23 cellular contexts compared by ENCODE assay signal in genomic region chr15:47333758-47334157, GRCh38.
DNase-seq lines count a peak whose midpoint lies in the region; ATAC-seq and TF ChIP-seq lines count a peak whose summit lies in the region.
"Had no signal": no experiment of that assay in that cellular context is flagged by ENCODE, and none has a peak within 500 bp of the region (broad histone marks: within the 10 kb centered on the region; RNA-seq: fewer than 3 reads in every experiment).

No MANE protein-coding gene starts in this region.

- H2AK5ac ChIP-seq in mesendoderm (ENCODE audit: low read length): no peak overlapping the region

- TF ChIP-seq CTCF in cardiac muscle cell (IDR thresholded peaks at IDR 0.05; ENCODE audit: low read depth, low read length) (no peak), right atrium auricular region (IDR thresholded peaks at IDR 0.05) (no peak), body of pancreas (IDR thresholded peaks at IDR 0.05) (peak in 1 of 7 experiments; percentile 17)
- no peak for TF ChIP-seq CTCF in activated CD8-positive, alpha-beta T cell treated with anti-CD3 and anti-CD28 coated beads for 36 hours (IDR thresholded peaks at IDR 0.05)

- H3K9me3 ChIP-seq in cardiac muscle cell (ENCODE audit: low read depth): no peaks in the 10 kb centered on the region
- no peaks in the 10 kb centered on the region for H3K9me3 ChIP-seq in right atrium auricular region
- no peaks in the 10 kb centered on the region for H3K9me3 ChIP-seq in body of pancreas
- H3K9me3 ChIP-seq: HAP-1 had no signal

- H3K9me3 Mint-ChIP-seq in activated CD8-positive, alpha-beta T cell treated with anti-CD3 and anti-CD28 coated beads for 36 hours: peaks cover 4% of the 10 kb centered on the region
- H3K9me3 Mint-ChIP-seq: HFFc6 had no signal

- H3K4ac ChIP-seq in mesendoderm (ENCODE audit: low read depth, low read length): no peak overlapping the region

- H3K4me1 ChIP-seq in cardiac muscle cell (ENCODE audit: low read depth) (peaks cover 56% of the 10 kb centered on the region), right atrium auricular region (no peaks in the 10 kb centered on the region), body of pancreas (peaks cover 12% of the 10 kb centered on the region), mesendoderm (ENCODE audit: control insufficient read depth, low read depth, low read length) (peaks cover 6% of the 10 kb centered on the region)
- H3K4me1 ChIP-seq: HAP-1 had no signal

- ATAC-seq in body of pancreas: peak; percentile 27
- ATAC-seq in activated CD8-positive, alpha-beta T cell treated with anti-CD3 and anti-CD28 coated beads for 36 hours: no peak

- H3K4me3 ChIP-seq in cardiac muscle cell (no peak overlapping the region), right atrium auricular region (no peak overlapping the region), body of pancreas (no peak overlapping the region), mesendoderm (ENCODE audit: low read length) (no peak overlapping the region)
- H3K4me3 ChIP-seq: HAP-1 had no signal

- CTCF ChIA-PET in activated CD8-positive, alpha-beta T cell treated with anti-CD3 and anti-CD28 coated beads for 36 hours (lab: Charles Lee): no interaction called here

- no peak overlapping the region for H4K8ac ChIP-seq in mesendoderm (ENCODE audit: low read depth, low read length)

- POLR2A ChIA-PET in activated CD8-positive, alpha-beta T cell treated with anti-CD3 and anti-CD28 coated beads for 36 hours (lab: Charles Lee): no interaction called here

- no peak overlapping the region for H3K9ac ChIP-seq in mesendoderm (ENCODE audit: low read length)

- no peak overlapping the region for H2BK120ac ChIP-seq in mesendoderm (ENCODE audit: low read depth, low read length)

- H4K5ac ChIP-seq in mesendoderm (ENCODE audit: low read length): no peak overlapping the region

- H3K79me1 ChIP-seq in mesendoderm (ENCODE audit: low read length): no peaks in the 10 kb centered on the region

- H3K23ac ChIP-seq in mesendoderm (ENCODE audit: low read length): no peak overlapping the region

- DNase-seq in cardiac muscle cell (ENCODE audit: low read depth in 1 of 2, low spot score in 1 of 2) (no peak), right atrium auricular region (ENCODE audit: low spot score) (no peak), body of pancreas (no peak), mesendoderm (peak; percentile 73), MV-4-11 (lab: John Stamatoyannopoulos, UW) (no peak), DMS 273 treated with DMSO at 0.1 percent for 48 hours (lab: John Stamatoyannopoulos, UW) (no peak), NCI-H1436 treated with DMSO at 0.1 percent for 48 hours (lab: John Stamatoyannopoulos, UW) (no peak)
- DNase-seq in activated CD8-positive, alpha-beta T cell treated with anti-CD3 and anti-CD28 coated beads for 36 hours: no peak
- DNase-seq: 8988T, ACHN, DMS53, GOT3, HFFc6, KG1, NCI-H1092, NCI-H1417 treated with DMSO at 0.1 percent for 48 hours, NCI-H187, NCI-H2081 treated with DMSO at 0.1 percent for 48 hours, NCI-H2171, NCI-H345, NCI-H510A treated with DMSO at 0.1 percent for 48 hours, SIG-M5 had no signal

- H3K36me3 ChIP-seq in cardiac muscle cell: no peaks in the 10 kb centered on the region
- H3K36me3 ChIP-seq in right atrium auricular region: no peaks in the 10 kb centered on the region
- no peaks in the 10 kb centered on the region for H3K36me3 ChIP-seq in body of pancreas (replicated peaks in 1 of 2; ENCODE audit: insufficient read depth in 1 of 2, low read depth in 2 of 2)
- no peaks in the 10 kb centered on the region for H3K36me3 ChIP-seq in mesendoderm (ENCODE audit: control insufficient read depth, insufficient read depth, low read length)
- H3K36me3 ChIP-seq: HAP-1 had no signal

- no peak overlapping the region for H3K56ac ChIP-seq in mesendoderm (ENCODE audit: low read length)

- no peak overlapping the region for H3K27ac Mint-ChIP-seq in activated CD8-positive, alpha-beta T cell treated with anti-CD3 and anti-CD28 coated beads for 36 hours
- H3K27ac Mint-ChIP-seq: HFFc6 had no signal

- H2BK5ac ChIP-seq in mesendoderm (ENCODE audit: low read length): no peak overlapping the region

- no peak overlapping the region for H3K4me3 Mint-ChIP-seq in activated CD8-positive, alpha-beta T cell treated with anti-CD3 and anti-CD28 coated beads for 36 hours
- H3K4me3 Mint-ChIP-seq: HFFc6 had no signal

- no peak for TF ChIP-seq POLR2A in body of pancreas (IDR thresholded peaks at IDR 0.05)

- peak overlapping the region; percentile 88 for H3K27ac ChIP-seq in cardiac muscle cell
- H3K27ac ChIP-seq in right atrium auricular region: no peak overlapping the region
- no peak overlapping the region for H3K27ac ChIP-seq in body of pancreas
- no peak overlapping the region for H3K27ac ChIP-seq in mesendoderm (ENCODE audit: low read depth, low read length)

- no peaks in the 10 kb centered on the region for H3K79me2 ChIP-seq in mesendoderm (ENCODE audit: control insufficient read depth, insufficient read depth, low read length)

- no peaks in the 10 kb centered on the region for H3K36me3 Mint-ChIP-seq in activated CD8-positive, alpha-beta T cell treated with anti-CD3 and anti-CD28 coated beads for 36 hours (ENCODE audit: low read depth)

- no peak overlapping the region for H3K4me2 ChIP-seq in mesendoderm (ENCODE audit: low read length)

- WGBS in body of pancreas, 2 donors: 31 to 36% methylated on average over 5 of the region's 5 CpGs
- no CpG with 5 or more reads among the region's 5 CpGs for WGBS in mesendoderm (ENCODE audit: extremely low coverage, insufficient coverage, low lambda C conversion rate)

- no peaks in the 10 kb centered on the region for H3K27me3 Mint-ChIP-seq in activated CD8-positive, alpha-beta T cell treated with anti-CD3 and anti-CD28 coated beads for 36 hours

- H2BK15ac ChIP-seq in mesendoderm (replicated peaks; ENCODE audit: low read depth): no peak overlapping the region

- no peak overlapping the region for H3K18ac ChIP-seq in mesendoderm (ENCODE audit: low read length)

- H3K4me1 Mint-ChIP-seq in activated CD8-positive, alpha-beta T cell treated with anti-CD3 and anti-CD28 coated beads for 36 hours (ENCODE audit: low read depth): no peaks in the 10 kb centered on the region

- intact Hi-C loops in body of pancreas (cut with DNase I): no loop called here
- intact Hi-C loops in activated CD8-positive, alpha-beta T cell treated with anti-CD3 and anti-CD28 coated beads for 36 hours (cut with micrococcal nuclease): no loop called here

- no peaks in the 10 kb centered on the region for H3K27me3 ChIP-seq in cardiac muscle cell
- H3K27me3 ChIP-seq in right atrium auricular region: no peaks in the 10 kb centered on the region
- no peaks in the 10 kb centered on the region for H3K27me3 ChIP-seq in body of pancreas
- no peaks in the 10 kb centered on the region for H3K27me3 ChIP-seq in mesendoderm (ENCODE audit: insufficient read depth, low read length, poor library complexity)
